Comparison of ENCODE assay signal across 30 cellular contexts in genomic region chr11:592918-593317, GRCh38. TPM values are rescaled to one million over a fixed set of nuclear protein-coding genes. Genes with fewer than 3 reads are reported as not detected.
"Had no signal": no experiment of that assay in that cellular context is flagged by ENCODE, and none has a peak within 500 bp of the region (broad histone marks: within the 10 kb centered on the region; RNA-seq: fewer than 3 reads in every experiment).

No MANE protein-coding gene starts in this region.

- H3K27me3 ChIP-seq: ascending aorta, breast epithelium, cardiac muscle cell, colonic mucosa, dorsolateral prefrontal cortex, esophagus muscularis mucosa, foreskin keratinocyte, gastrocnemius medialis, heart left ventricle had no signal

- H3K4me1 ChIP-seq: ascending aorta, breast epithelium, colonic mucosa, esophagus muscularis mucosa, foreskin keratinocyte, gastrocnemius medialis had no signal

- H3K4me3 Mint-ChIP-seq: activated CD4-positive, alpha-beta memory T cell treated with anti-CD3 and anti-CD28 coated beads for 36 hours; activated CD4-positive, alpha-beta T cell treated with anti-CD3 and anti-CD28 coated beads for 36 hours; activated CD4-positive, alpha-beta T cell treated with anti-CD3 and anti-CD28 coated beads, Interleukin-2, amount 10 ng/mL, durations not matched to agents 24 days and 14 days; activated CD8-positive, alpha-beta T cell treated with anti-CD3 and anti-CD28 coated beads, Interleukin-2, amount 10 ng/mL, durations not matched to agents 7 days and 5 days; activated naive CD8-positive, alpha-beta T cell treated with anti-CD3 and anti-CD28 coated beads, Interleukin-2, amount 10 ng/mL, durations not matched to agents 7 days and 5 days; activated T-cell treated with anti-CD3 and anti-CD28 coated beads, Interleukin-2, amount 50 U/mL, for 4 hours; activated T-helper 17 cell treated with anti-CD3 and anti-CD28 coated beads, Interleukin-2, amount 50 U/mL, for 72 hours; brain had no signal

- H3K4me3 ChIP-seq: ascending aorta, breast epithelium, cardiac muscle cell, colonic mucosa, dorsolateral prefrontal cortex, esophagus muscularis mucosa, gastrocnemius medialis, heart left ventricle had no signal

- H3K9me3 ChIP-seq: ascending aorta, breast epithelium, colonic mucosa, esophagus muscularis mucosa, gastrocnemius medialis, heart left ventricle had no signal

- H3K4me1 Mint-ChIP-seq: brain had no signal

- H3K27ac Mint-ChIP-seq: activated CD4-positive, alpha-beta memory T cell treated with anti-CD3 and anti-CD28 coated beads for 36 hours; activated CD4-positive, alpha-beta T cell treated with anti-CD3 and anti-CD28 coated beads for 36 hours; activated CD4-positive, alpha-beta T cell treated with anti-CD3 and anti-CD28 coated beads, Interleukin-2, amount 10 ng/mL, durations not matched to agents 24 days and 14 days; activated naive CD8-positive, alpha-beta T cell treated with anti-CD3 and anti-CD28 coated beads, Interleukin-2, amount 10 ng/mL, durations not matched to agents 7 days and 5 days; activated T-helper 17 cell treated with anti-CD3 and anti-CD28 coated beads, Interleukin-2, amount 50 U/mL, for 72 hours had no signal

- ATAC-seq: activated CD4-positive, alpha-beta T cell treated with anti-CD3 and anti-CD28 coated beads for 36 hours; activated CD8-positive, alpha-beta T cell treated with anti-CD3 and anti-CD28 coated beads, Interleukin-2, amount 10 ng/mL, durations not matched to agents 7 days and 5 days; activated naive CD4-positive, alpha-beta T cell treated with anti-CD3 and anti-CD28 coated beads, Interleukin-2, amount 50 U/mL, for 72 hours; activated T-cell treated with anti-CD3 and anti-CD28 coated beads, Interleukin-2, amount 50 U/mL, for 4 hours; activated T-helper 17 cell treated with anti-CD3 and anti-CD28 coated beads, Interleukin-2, amount 50 U/mL, for 72 hours; foreskin keratinocyte; gastrocnemius medialis; heart left ventricle had no signal

- H3K9me3 Mint-ChIP-seq: activated CD4-positive, alpha-beta memory T cell treated with anti-CD3 and anti-CD28 coated beads for 36 hours; activated CD4-positive, alpha-beta T cell treated with anti-CD3 and anti-CD28 coated beads, Interleukin-2, amount 10 ng/mL, durations not matched to agents 24 days and 14 days; activated naive CD4-positive, alpha-beta T cell treated with anti-CD3 and anti-CD28 coated beads, Interleukin-2, amount 50 U/mL, for 72 hours; activated naive CD8-positive, alpha-beta T cell treated with anti-CD3 and anti-CD28 coated beads, Interleukin-2, amount 10 ng/mL, durations not matched to agents 7 days and 5 days; activated T-cell treated with anti-CD3 and anti-CD28 coated beads, Interleukin-2, amount 50 U/mL, for 4 hours; activated T-helper 17 cell treated with anti-CD3 and anti-CD28 coated beads, Interleukin-2, amount 50 U/mL, for 72 hours; brain had no signal

- H3K27me3 Mint-ChIP-seq: activated CD4-positive, alpha-beta memory T cell treated with anti-CD3 and anti-CD28 coated beads for 36 hours; activated CD4-positive, alpha-beta T cell treated with anti-CD3 and anti-CD28 coated beads for 36 hours; activated CD4-positive, alpha-beta T cell treated with anti-CD3 and anti-CD28 coated beads, Interleukin-2, amount 10 ng/mL, durations not matched to agents 24 days and 14 days; activated naive CD8-positive, alpha-beta T cell treated with anti-CD3 and anti-CD28 coated beads, Interleukin-2, amount 10 ng/mL, durations not matched to agents 7 days and 5 days; activated T-helper 17 cell treated with anti-CD3 and anti-CD28 coated beads, Interleukin-2, amount 50 U/mL, for 72 hours; brain had no signal

- DNase-seq: activated CD4-positive, alpha-beta memory T cell treated with anti-CD3 and anti-CD28 coated beads for 36 hours; activated CD4-positive, alpha-beta T cell treated with anti-CD3 and anti-CD28 coated beads for 36 hours; activated CD4-positive, alpha-beta T cell treated with anti-CD3 and anti-CD28 coated beads, Interleukin-2, amount 10 ng/mL, durations not matched to agents 24 days and 14 days; activated CD4-positive, CD25-positive, alpha-beta regulatory T cell; activated CD4-positive, CD25-positive, alpha-beta regulatory T cell treated with anti-CD3 and anti-CD28 coated beads, Interleukin-2, amount 50 U/mL, for 72 hours; activated CD8-positive, alpha-beta T cell treated with anti-CD3 and anti-CD28 coated beads, Interleukin-2, amount 10 ng/mL, durations not matched to agents 7 days and 5 days; activated effector memory CD4-positive, alpha-beta T cell treated with Interleukin-2 at 50 U/mL for 16 hours; activated gamma-delta T cell treated with Interleukin-2 at 50 U/mL for 16 hours; activated naive CD4-positive, alpha-beta T cell treated with Interleukin-2 at 50 U/mL for 16 hours; activated naive CD8-positive, alpha-beta T cell treated with anti-CD3 and anti-CD28 coated beads, Interleukin-2, amount 10 ng/mL, durations not matched to agents 7 days and 5 days; activated T-cell treated with anti-CD3 and anti-CD28 coated beads, Interleukin-2, amount 50 U/mL, for 4 hours; central memory CD4-positive, alpha-beta T cell; cerebellar nuclear complex; colonic mucosa; dorsolateral prefrontal cortex; effector memory CD4-positive, alpha-beta T cell; erythroblast; foreskin keratinocyte; gastrocnemius medialis; glutamatergic neuron; T-helper 1 cell; T-helper 2 cell had no signal

- H3K27ac ChIP-seq: ascending aorta, breast epithelium, cardiac muscle cell, colonic mucosa, dorsolateral prefrontal cortex, esophagus muscularis mucosa, foreskin keratinocyte, gastrocnemius medialis, heart left ventricle had no signal

RNA-seq across cellular contexts. Expression of gene CDHR5, which starts 31.8 kb away (rescaled TPM):
- total RNA-seq: activated CD4-positive, alpha-beta memory T cell treated with anti-CD3 and anti-CD28 coated beads for 36 hours; activated CD4-positive, alpha-beta T cell treated with anti-CD3 and anti-CD28 coated beads for 36 hours; activated CD4-positive, alpha-beta T cell treated with anti-CD3 and anti-CD28 coated beads, Interleukin-2, amount 10 ng/mL, durations not matched to agents 24 days and 14 days; activated CD8-positive, alpha-beta T cell treated with anti-CD3 and anti-CD28 coated beads, Interleukin-2, amount 10 ng/mL, durations not matched to agents 7 days and 5 days; activated naive CD4-positive, alpha-beta T cell treated with anti-CD3 and anti-CD28 coated beads, Interleukin-2, amount 50 U/mL, for 72 hours; activated naive CD8-positive, alpha-beta T cell treated with anti-CD3 and anti-CD28 coated beads, Interleukin-2, amount 10 ng/mL, durations not matched to agents 7 days and 5 days; activated T-cell treated with anti-CD3 and anti-CD28 coated beads, Interleukin-2, amount 50 U/mL, for 4 hours; activated T-helper 17 cell treated with anti-CD3 and anti-CD28 coated beads, Interleukin-2, amount 50 U/mL, for 72 hours; dorsolateral prefrontal cortex; foreskin keratinocyte; heart left ventricle had no signal
- polyA plus RNA-seq: foreskin keratinocyte had no signal
